ENCODE assay signal across 19 cellular contexts in genomic region chr9:111438576-111439235, GRCh38. TPM values are rescaled to one million over a fixed set of nuclear protein-coding genes. Genes with fewer than 3 reads are reported as not detected.
DNase-seq lines count a peak whose midpoint lies in the region; ATAC-seq, FAIRE-seq and TF ChIP-seq lines count a peak whose summit lies in the region.
"Had no signal": no experiment of that assay in that cellular context is flagged by ENCODE, and none has a peak within 500 bp of the region (broad histone marks: within the 10 kb centered on the region; RNA-seq: fewer than 3 reads in every experiment).

No MANE protein-coding gene starts in this region.

- no peak overlapping the region for H3K4me3 Mint-ChIP-seq in MCF 10A (ENCODE audit: unreplicated experiment)
- H3K4me3 Mint-ChIP-seq in astrocyte (ENCODE audit: unreplicated experiment) = no peak overlapping the region

- ATAC-seq in HG02973 (IDR thresholded peaks at IDR 0.05; ENCODE audit: unreplicated experiment) (no peak), PC-3 (no peak)
- ATAC-seq: activated CD4-positive, CD25-positive, alpha-beta regulatory T cell treated with anti-CD3 and anti-CD28 coated beads, Interleukin-2, amount 50 U/mL, for 24 hours; left lobe of liver had no signal

- H3K9me3 Mint-ChIP-seq in MCF 10A (ENCODE audit: unreplicated experiment) = no peaks in the 10 kb centered on the region
- no peaks in the 10 kb centered on the region for H3K9me3 Mint-ChIP-seq in astrocyte (ENCODE audit: unreplicated experiment)
- H3K9me3 Mint-ChIP-seq: activated T-helper 2 cell treated with anti-CD3 and anti-CD28 coated beads, Interferon-gamma antibody, Interleukin-2, Interleukin-4, amounts not matched to agents 10 μg/mL and 5 μg/mL and 100 μg/mL, durations not matched to agents 14 hours and 24 hours and 36 hours had no signal

- H3K4me2 ChIP-seq in mammary epithelial cell (ENCODE audit: insufficient read depth, low read depth, low read length) (no peak overlapping the region), astrocyte (ENCODE audit: low read length) (no peak overlapping the region), PC-3 (ENCODE audit: low read length) (no peak overlapping the region)

- in situ Hi-C loops in mammary epithelial cell (cut with MboI; ENCODE audit: low sequenced_read_pairs in 2 of 2) = no loop called here

- POLR2A ChIA-PET in MCF 10A (lab: Yijun Ruan, JAX) = interaction anchor here (1.2 kb wide), 1 partner anchor 77 kb away, joined by 3 read pairs; no protein-coding TSS in a partner anchor
- POLR2A ChIA-PET in PC-3 (lab: Charles Lee; ENCODE audit: unreplicated experiment) = no interaction called here

- CTCF ChIA-PET in MCF 10A (lab: Yijun Ruan, JAX) = no interaction called here
- CTCF ChIA-PET in mammary epithelial cell (lab: Charles Lee; ENCODE audit: low non-redundant PET) = no interaction called here
- CTCF ChIA-PET in PC-3 (lab: Charles Lee) = no interaction called here

- H3K36me3 ChIP-seq in mammary epithelial cell (ENCODE audit: insufficient read depth, low read length) (peaks cover 18% of the 10 kb centered on the region), astrocyte (ENCODE audit: insufficient read depth, low read length) (peaks cover 40% of the 10 kb centered on the region), PC-3 (ENCODE audit: low read depth, low read length) (peaks cover 44% of the 10 kb centered on the region)

- dilution Hi-C loops in mammary epithelial cell (cut with HindIII; ENCODE audit: low sequenced_read_pairs) = no loop called here

- FAIRE-seq in astrocyte (lab: Jason Lieb, UNC) = no peak

- 92% methylated on average over 6 of the region's 6 CpGs for WGBS in mammary epithelial cell (ENCODE audit: low coverage, missing lambda C conversion rate)

- H3K27me3 ChIP-seq in mammary epithelial cell (ENCODE audit: insufficient read depth, low read length) (no peaks in the 10 kb centered on the region), astrocyte (ENCODE audit: insufficient read depth, low read length) (no peaks in the 10 kb centered on the region), PC-3 (ENCODE audit: low read length) (no peaks in the 10 kb centered on the region)
- H3K27me3 ChIP-seq: SJSA1, tibial nerve had no signal

- no peak overlapping the region for H3K9ac ChIP-seq in mammary epithelial cell (ENCODE audit: insufficient read depth, low read length)
- no peak overlapping the region for H3K9ac ChIP-seq in astrocyte (ENCODE audit: low read length)
- H3K9ac ChIP-seq in PC-3 (ENCODE audit: low read length) = no peak overlapping the region

- H3K9me2 ChIP-seq in PC-3 (replicated peaks; ENCODE audit: low read length) = no peaks in the 10 kb centered on the region

- H3K27ac ChIP-seq in mammary epithelial cell (ENCODE audit: insufficient read depth, low read depth, low read length) = no peak overlapping the region
- no peak overlapping the region for H3K27ac ChIP-seq in astrocyte (ENCODE audit: low read depth, low read length)
- H3K27ac ChIP-seq in PC-3 (ENCODE audit: low read length) = no peak overlapping the region
- H3K27ac ChIP-seq: C4-2B, coronary artery, SJSA1, tibial nerve had no signal

- no peaks in the 10 kb centered on the region for H3F3A ChIP-seq in PC-3 (ENCODE audit: low read length, unreplicated experiment)

- no peaks in the 10 kb centered on the region for H3K9me3 ChIP-seq in mammary epithelial cell (replicated peaks; ENCODE audit: insufficient read depth, low read length)
- H3K9me3 ChIP-seq in astrocyte (ENCODE audit: insufficient read depth, low read depth, low read length) = no peaks in the 10 kb centered on the region
- H3K9me3 ChIP-seq in PC-3 (ENCODE audit: low read length) = no peaks in the 10 kb centered on the region
- H3K9me3 ChIP-seq: SJSA1, tibial nerve had no signal

- H3K79me2 ChIP-seq in mammary epithelial cell (ENCODE audit: insufficient read depth, low read length) = no peaks in the 10 kb centered on the region
- H3K79me2 ChIP-seq in astrocyte (ENCODE audit: insufficient read depth, low read length) = no peaks in the 10 kb centered on the region
- no peaks in the 10 kb centered on the region for H3K79me2 ChIP-seq in PC-3 (ENCODE audit: low read length)

- H3K4me1 ChIP-seq in mammary epithelial cell (ENCODE audit: insufficient read depth, low read length) (no peaks in the 10 kb centered on the region), astrocyte (ENCODE audit: insufficient read depth, low read length) (no peaks in the 10 kb centered on the region), PC-3 (ENCODE audit: insufficient read depth, low read length) (no peaks in the 10 kb centered on the region)
- H3K4me1 ChIP-seq: SJSA1 had no signal

- H3K27me3 Mint-ChIP-seq in MCF 10A (ENCODE audit: insufficient read depth, unreplicated experiment) = no peaks in the 10 kb centered on the region
- no peaks in the 10 kb centered on the region for H3K27me3 Mint-ChIP-seq in astrocyte (ENCODE audit: low read depth, unreplicated experiment)

- BruUV-seq in MCF 10A (replicated peaks; lab: Mats Ljungman, UMichigan) (no TSS peak), mammary epithelial cell (replicated peaks; lab: Mats Ljungman, UMichigan) (no TSS peak), PC-3 (replicated peaks; lab: Mats Ljungman, UMichigan) (no TSS peak)

- H3K4me1 Mint-ChIP-seq in MCF 10A (ENCODE audit: insufficient read depth, unreplicated experiment) (no peaks in the 10 kb centered on the region), astrocyte (ENCODE audit: low read depth, unreplicated experiment) (peaks cover 4% of the 10 kb centered on the region)

- no peak overlapping the region for H3K27ac Mint-ChIP-seq in MCF 10A (ENCODE audit: low read depth, unreplicated experiment)
- H3K27ac Mint-ChIP-seq in astrocyte (ENCODE audit: unreplicated experiment) = no peak overlapping the region
- H3K27ac Mint-ChIP-seq: activated T-helper 2 cell treated with anti-CD3 and anti-CD28 coated beads, Interferon-gamma antibody, Interleukin-2, Interleukin-4, amounts not matched to agents 10 μg/mL and 5 μg/mL and 100 μg/mL, durations not matched to agents 14 hours and 24 hours and 36 hours had no signal

- DNase-seq in MCF 10A (ENCODE audit: unreplicated experiment) (peak; percentile 9), mammary epithelial cell (no peak), astrocyte (ENCODE audit: low read depth) (peak; percentile 39), fibroblast of pulmonary artery (ENCODE audit: low read depth) (peak; percentile 38), posterior cingulate gyrus (no peak), NCI-H526 treated with DMSO at 0.1 percent for 48 hours (lab: John Stamatoyannopoulos, UW) (no peak), PC-3 (no peak)
- DNase-seq: MM.1S; NCI-H187 treated with DMSO at 0.1 percent for 48 hours; NCI-H510A treated with DMSO at 0.1 percent for 48 hours; stimulated activated naive CD4-positive, alpha-beta T cell treated with Interleukin-2 at 50 U/mL for 16 hours had no signal

- no peak for TF ChIP-seq CTCF in MCF 10A (IDR thresholded peaks at IDR 0.05; ENCODE audit: unreplicated experiment)
- no peak for TF ChIP-seq CTCF in mammary epithelial cell (conservative IDR thresholded peaks at IDR 0.05 in 1 of 2, IDR thresholded peaks at IDR 0.05 in 1 of 2; ENCODE audit: extremely low read depth in 1 of 2, insufficient read depth in 1 of 2, low read depth in 1 of 2, low read length in 2 of 2)
- no peak for TF ChIP-seq CTCF in astrocyte (IDR thresholded peaks at IDR 0.05; ENCODE audit: insufficient read depth, low read depth, low read length)
- no peak for TF ChIP-seq CTCF in fibroblast of pulmonary artery (IDR thresholded peaks at IDR 0.05; ENCODE audit: low read length, missing control alignments)
- TF ChIP-seq CTCF in PC-3 (conservative IDR thresholded peaks at IDR 0.05; ENCODE audit: low read depth, low read length) = no peak

- intact Hi-C loops in MCF 10A (cut with micrococcal nuclease) = no loop called here
- intact Hi-C loops in mammary epithelial cell (cut with micrococcal nuclease) = loop anchor here (1.0 kb wide), 1 partner anchor 13 kb away; no protein-coding TSS in a partner anchor
- intact Hi-C loops in posterior cingulate gyrus (cut with DNase I) = no loop called here
- intact Hi-C loops in PC-3 (cut with micrococcal nuclease) = no loop called here

- H3K36me3 Mint-ChIP-seq in MCF 10A (ENCODE audit: insufficient read depth, unreplicated experiment) (peaks cover 63% of the 10 kb centered on the region), astrocyte (ENCODE audit: low read depth, unreplicated experiment) (peaks cover 8% of the 10 kb centered on the region)

- H4K20me1 ChIP-seq in mammary epithelial cell (ENCODE audit: insufficient read depth, low read length) = no peaks in the 10 kb centered on the region
- peaks cover 6% of the 10 kb centered on the region for H4K20me1 ChIP-seq in astrocyte (ENCODE audit: insufficient read depth, low read length)
- H4K20me1 ChIP-seq in PC-3 (ENCODE audit: low read length) = no peaks in the 10 kb centered on the region

- H3K4me3 ChIP-seq in mammary epithelial cell (replicated peaks in 1 of 3; ENCODE audit: insufficient read depth in 1 of 3, low read depth in 2 of 3, low read length in 3 of 3) (no peak overlapping the region), astrocyte (ENCODE audit: insufficient read depth, low read depth, low read length) (no peak overlapping the region), fibroblast of pulmonary artery (replicated peaks; ENCODE audit: low read depth, low read length) (no peak overlapping the region), PC-3 (ENCODE audit: low read length) (no peak overlapping the region)
- H3K4me3 ChIP-seq: coronary artery, SJSA1, tibial nerve had no signal

- no peak overlapping the region for H2AFZ ChIP-seq in mammary epithelial cell (ENCODE audit: low read depth, low read length)
- no peak overlapping the region for H2AFZ ChIP-seq in astrocyte (ENCODE audit: low read depth, low read length)
- H2AFZ ChIP-seq in PC-3 (ENCODE audit: low read length) = no peak overlapping the region

RNA-seq across cellular contexts. Expression of gene ECPAS, which starts 45.5 kb away (rescaled TPM):
- total RNA-seq in MCF 10A (2022) = 140 and 152 TPM in 2 replicates
- total RNA-seq in mammary epithelial cell = 10 to 100 TPM; 87.2 to 96.3 TPM
- 26.1 TPM for polyA plus RNA-seq in mammary epithelial cell
- 186 TPM for polyA minus RNA-seq in mammary epithelial cell
- total RNA-seq in astrocyte = 89.7 and 93.1 TPM in 2 replicates
- 69.0 and 87.3 TPM in 2 replicates for total RNA-seq in PC-3 (2014; rRNA removed)

Comparison
In these comparisons a context has a peak if more than half of its experiments do, and no peak if none do; other contexts are left out.
1. DNase-seq: peak in MCF 10A (single experiment), astrocyte (single experiment) and fibroblast of pulmonary artery (single experiment); none in mammary epithelial cell (single experiment), posterior cingulate gyrus (0 of 10), NCI-H526 treated with DMSO at 0.1 percent for 48 hours (single experiment) and PC-3 (single experiment).